In the genomic region with DNA sequence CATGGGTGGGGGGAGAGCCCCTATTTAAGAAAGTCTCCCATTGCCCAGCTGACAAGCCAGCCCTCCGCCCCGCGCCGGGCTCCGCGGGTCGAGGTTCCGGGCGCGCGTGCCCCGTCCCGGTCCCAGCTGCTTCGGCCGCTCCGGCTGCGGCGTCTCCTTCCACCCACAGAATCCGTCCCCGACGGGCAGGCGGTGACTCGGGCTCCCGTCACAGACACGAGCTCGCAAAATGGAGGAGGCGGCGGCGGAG, we compare ENCODE assay signal across 8 cellular contexts. TPM values are rescaled to one million over a fixed set of nuclear protein-coding genes. Genes with fewer than 3 reads are reported as not detected.
DNase-seq lines count a peak whose midpoint lies in the region; ATAC-seq lines count a peak whose summit lies in the region.

No MANE protein-coding gene starts in this region.

- peak; percentile 60 for DNase-seq in NCI-H2227 (lab: John Stamatoyannopoulos, UW; ENCODE audit: unreplicated experiment)
- no peak for DNase-seq in NCI-H2227 treated with DMSO at 0.1 percent for 48 hours (lab: John Stamatoyannopoulos, UW)
- DNase-seq in activated naive CD8-positive, alpha-beta T cell treated with anti-CD3 and anti-CD28 coated beads for 36 hours: no peak
- DNase-seq in iPS-NIHi7 (ENCODE audit: extremely low spot score): peak; percentile 8
- DNase-seq in stimulated activated naive CD8-positive, alpha-beta T cell treated with anti-CD3 and anti-CD28 coated beads, Interleukin-15, amount 100 ng/mL, for 72 hours: no peak
- DNase-seq in DMS79 (lab: John Stamatoyannopoulos, UW): no peak

- peaks cover 46% of the 10 kb centered on the region for H3K4me1 Mint-ChIP-seq in activated naive CD8-positive, alpha-beta T cell treated with anti-CD3 and anti-CD28 coated beads for 36 hours
- peaks cover 36% of the 10 kb centered on the region for H3K4me1 Mint-ChIP-seq in stimulated activated naive CD8-positive, alpha-beta T cell treated with anti-CD3 and anti-CD28 coated beads, Interleukin-15, amount 100 ng/mL, for 72 hours

- H3K9me3 Mint-ChIP-seq in activated naive CD8-positive, alpha-beta T cell treated with anti-CD3 and anti-CD28 coated beads for 36 hours: no peaks in the 10 kb centered on the region
- H3K9me3 Mint-ChIP-seq in stimulated activated naive CD8-positive, alpha-beta T cell treated with anti-CD3 and anti-CD28 coated beads, Interleukin-15, amount 100 ng/mL, for 72 hours: peaks cover 0 to 10% of the 10 kb centered on the region in 2 donors

- H3K27ac Mint-ChIP-seq in activated naive CD8-positive, alpha-beta T cell treated with anti-CD3 and anti-CD28 coated beads for 36 hours: peak overlapping the region; percentile 85
- peak overlapping the region; percentile 90 to 95 for H3K27ac Mint-ChIP-seq in stimulated activated naive CD8-positive, alpha-beta T cell treated with anti-CD3 and anti-CD28 coated beads, Interleukin-15, amount 100 ng/mL, for 72 hours

- ATAC-seq in HG03095 (IDR thresholded peaks at IDR 0.05; ENCODE audit: unreplicated experiment) (peak; percentile 3), GM18520 (IDR thresholded peaks at IDR 0.05; ENCODE audit: unreplicated experiment) (no peak)
- peak; percentile 13 for ATAC-seq in stimulated activated naive CD8-positive, alpha-beta T cell treated with anti-CD3 and anti-CD28 coated beads, Interleukin-15, amount 100 ng/mL, for 72 hours

- H3K36me3 Mint-ChIP-seq in activated naive CD8-positive, alpha-beta T cell treated with anti-CD3 and anti-CD28 coated beads for 36 hours: peaks cover 42% of the 10 kb centered on the region

- H3K27me3 Mint-ChIP-seq in activated naive CD8-positive, alpha-beta T cell treated with anti-CD3 and anti-CD28 coated beads for 36 hours: peaks cover 3% of the 10 kb centered on the region
- H3K27me3 Mint-ChIP-seq in stimulated activated naive CD8-positive, alpha-beta T cell treated with anti-CD3 and anti-CD28 coated beads, Interleukin-15, amount 100 ng/mL, for 72 hours: no peaks in the 10 kb centered on the region

- H3K4me3 Mint-ChIP-seq in activated naive CD8-positive, alpha-beta T cell treated with anti-CD3 and anti-CD28 coated beads for 36 hours: peak overlapping the region; percentile 77
- H3K4me3 Mint-ChIP-seq in stimulated activated naive CD8-positive, alpha-beta T cell treated with anti-CD3 and anti-CD28 coated beads, Interleukin-15, amount 100 ng/mL, for 72 hours: peak overlapping the region; percentile 79 to 90

RNA-seq across cellular contexts. Expression of gene NR3C1, which starts 0.2 kb away (rescaled TPM):
- 10 to 100 TPM; 51.2 to 54.0 TPM for total RNA-seq in activated naive CD8-positive, alpha-beta T cell treated with anti-CD3 and anti-CD28 coated beads for 36 hours

Comparison
In these comparisons a context has a peak if more than half of its experiments do, and no peak if none do; other contexts are left out.
1. DNase-seq: peak in NCI-H2227 (single experiment) and iPS-NIHi7 (single experiment); none in NCI-H2227 treated with DMSO at 0.1 percent for 48 hours (single experiment), activated naive CD8-positive, alpha-beta T cell treated with anti-CD3 and anti-CD28 coated beads for 36 hours (single experiment), stimulated activated naive CD8-positive, alpha-beta T cell treated with anti-CD3 and anti-CD28 coated beads, Interleukin-15, amount 100 ng/mL, for 72 hours (0 of 2) and DMS79 (single experiment).